Comparison of ENCODE assay signal across 16 cellular contexts in genomic region chr10:120415709-120416330, GRCh38. TPM values are rescaled to one million over a fixed set of nuclear protein-coding genes. Genes with fewer than 3 reads are reported as not detected.
DNase-seq lines count a peak whose midpoint lies in the region; ATAC-seq and TF ChIP-seq lines count a peak whose summit lies in the region.
"Had no signal": no experiment of that assay in that cellular context is flagged by ENCODE, and none has a peak within 500 bp of the region (broad histone marks: within the 10 kb centered on the region; RNA-seq: fewer than 3 reads in every experiment).

No MANE protein-coding gene starts in this region.

- H3K36me3 ChIP-seq in breast epithelium (no peaks in the 10 kb centered on the region), adipocyte (ENCODE audit: control insufficient read depth, insufficient read depth, low read length, severe bottlenecking) (no peaks in the 10 kb centered on the region), gastroesophageal sphincter (no peaks in the 10 kb centered on the region)
- H3K36me3 ChIP-seq: transverse colon had no signal

- CTCF ChIA-PET in MCF 10A (lab: Yijun Ruan, JAX): interaction anchor here (1.1 to 2.0 kb wide), 3 partner anchors 9 to 321 kb away, joined by 4 to 7 read pairs (median 7); no protein-coding TSS in a partner anchor

- 59% methylated on average over 3 to 4 of the region's 5 CpGs for WGBS in gastroesophageal sphincter (ENCODE audit: low coverage in 1 of 2), 2 donors

- H3K27ac ChIP-seq in breast epithelium: no peak overlapping the region
- H3K27ac ChIP-seq in gastroesophageal sphincter: no peak overlapping the region
- H3K27ac ChIP-seq: hepatocyte, transverse colon had no signal

- H3K9me3 ChIP-seq in breast epithelium (no peaks in the 10 kb centered on the region), adipocyte (ENCODE audit: control insufficient read depth, low read length) (no peaks in the 10 kb centered on the region), gastroesophageal sphincter (no peaks in the 10 kb centered on the region)
- H3K9me3 ChIP-seq: transverse colon had no signal

- no TSS peak for BruUV-seq in MCF 10A (replicated peaks; lab: Mats Ljungman, UMichigan)

- H3K27ac Mint-ChIP-seq in MCF 10A (ENCODE audit: low read depth, unreplicated experiment): no peak overlapping the region
- H3K27ac Mint-ChIP-seq: activated T-cell treated with anti-CD3 and anti-CD28 coated beads, Interleukin-2, amount 50 U/mL, for 24 hours had no signal

- H3K27me3 Mint-ChIP-seq in MCF 10A (ENCODE audit: insufficient read depth, unreplicated experiment): peaks cover 19% of the 10 kb centered on the region

- H3K4me3 ChIP-seq in breast epithelium (no peak overlapping the region), adipocyte (ENCODE audit: low read length) (no peak overlapping the region), fibroblast of villous mesenchyme (ENCODE audit: low read depth, low read length) (no peak overlapping the region), gastroesophageal sphincter (no peak overlapping the region)
- H3K4me3 ChIP-seq: hepatocyte, lung, transverse colon had no signal

- DNase-seq in MCF 10A (ENCODE audit: unreplicated experiment): peak; percentile 25
- no peak for DNase-seq in breast epithelium (ENCODE audit: low spot score in 2 of 2)
- DNase-seq in adipocyte (ENCODE audit: low read depth): peak; percentile 76
- peak; percentile 71 for DNase-seq in fibroblast of villous mesenchyme (ENCODE audit: low read depth)
- DNase-seq in GM19240 (ENCODE audit: insufficient read length, low spot score): no peak
- no peak for DNase-seq in middle frontal gyrus (ENCODE audit: extremely low spot score, low spot score)
- DNase-seq in globus pallidus (ENCODE audit: low spot score): no peak
- DNase-seq: 8988T; activated CD4-positive, alpha-beta T cell treated with anti-CD3 and anti-CD28 coated beads for 4 hours; activated T-cell treated with anti-CD3 and anti-CD28 coated beads, Interleukin-2, amount 50 U/mL, for 24 hours; MM.1S; transverse colon had no signal

- intact Hi-C loops in MCF 10A (cut with micrococcal nuclease) (no loop called here), breast epithelium (cut with DNase I; ENCODE audit: low total_unique reads) (no loop called here)

- H3K27me3 ChIP-seq in breast epithelium (no peaks in the 10 kb centered on the region), adipocyte (replicated peaks; ENCODE audit: control insufficient read depth, insufficient read depth, low read length) (peaks cover 5% of the 10 kb centered on the region), gastroesophageal sphincter (peaks cover 10% of the 10 kb centered on the region)
- H3K27me3 ChIP-seq: hepatocyte, transverse colon had no signal

- TF ChIP-seq CTCF in MCF 10A (IDR thresholded peaks at IDR 0.05; ENCODE audit: unreplicated experiment) (no peak), breast epithelium (IDR thresholded peaks at IDR 0.05) (no peak), fibroblast of villous mesenchyme (IDR thresholded peaks at IDR 0.05; ENCODE audit: insufficient read depth, low read depth, low read length) (no peak), gastroesophageal sphincter (IDR thresholded peaks at IDR 0.05) (no peak)

- H3K4me1 Mint-ChIP-seq in MCF 10A (ENCODE audit: insufficient read depth, unreplicated experiment): peaks cover 16% of the 10 kb centered on the region

- TF ChIP-seq POLR2A in breast epithelium (IDR thresholded peaks at IDR 0.05) (no peak), gastroesophageal sphincter (IDR thresholded peaks at IDR 0.05) (no peak)

- POLR2A ChIA-PET in MCF 10A (lab: Yijun Ruan, JAX): no interaction called here

- H3K4me3 Mint-ChIP-seq in MCF 10A (ENCODE audit: unreplicated experiment): no peak overlapping the region
- H3K4me3 Mint-ChIP-seq: activated T-cell treated with anti-CD3 and anti-CD28 coated beads, Interleukin-2, amount 50 U/mL, for 24 hours had no signal

- H3K9me3 Mint-ChIP-seq in MCF 10A (ENCODE audit: unreplicated experiment): no peaks in the 10 kb centered on the region
- H3K9me3 Mint-ChIP-seq: activated T-cell treated with anti-CD3 and anti-CD28 coated beads, Interleukin-2, amount 50 U/mL, for 24 hours had no signal

- H3K9ac ChIP-seq in adipocyte (ENCODE audit: low read length): no peak overlapping the region

- no peaks in the 10 kb centered on the region for H3K36me3 Mint-ChIP-seq in MCF 10A (ENCODE audit: insufficient read depth, unreplicated experiment)

- H3K4me1 ChIP-seq in breast epithelium: no peaks in the 10 kb centered on the region
- H3K4me1 ChIP-seq in adipocyte (ENCODE audit: control insufficient read depth, insufficient read depth, low read length): peaks cover 10% of the 10 kb centered on the region
- H3K4me1 ChIP-seq in gastroesophageal sphincter: no peaks in the 10 kb centered on the region
- H3K4me1 ChIP-seq: transverse colon had no signal

- TF ChIP-seq EP300 in gastroesophageal sphincter (IDR thresholded peaks at IDR 0.05): no peak

- no peak for ATAC-seq in gastroesophageal sphincter

RNA-seq across cellular contexts. Expression of gene PLPP4, which starts 41.2 kb away (rescaled TPM):
- total RNA-seq in MCF 10A (2022): 0.86 and 1.3 TPM in 2 replicates
- total RNA-seq in breast epithelium: not detected
- 0.86 and 4.2 TPM in 2 replicates for total RNA-seq in fibroblast of villous mesenchyme
- total RNA-seq in gastroesophageal sphincter: 1 to 10 TPM in 1 of 4 donors, not detected in 3; 2.5 TPM
- total RNA-seq: T-helper 1 cell treated with Interleukin-12 subunit alpha and Interleukin-12 subunit beta and Interleukin-4 antibody, amounts not matched to agents 30 ng/mL and 1 ng/mL, for 36 hours had no signal

Comparison
In these comparisons a context has a peak if more than half of its experiments do, and no peak if none do; other contexts are left out.
1. DNase-seq: peak in MCF 10A (single experiment), adipocyte (single experiment) and fibroblast of villous mesenchyme (single experiment); none in breast epithelium (0 of 2), GM19240 (single experiment), middle frontal gyrus (single experiment) and globus pallidus (single experiment).